In genomic region chr10:33095867-33096479, GRCh38 we compare ENCODE assay signal across 11 cellular contexts.
DNase-seq lines count a peak whose midpoint lies in the region; ATAC-seq lines count a peak whose summit lies in the region.
"Had no signal": no experiment of that assay in that cellular context is flagged by ENCODE, and none has a peak within 500 bp of the region (broad histone marks: within the 10 kb centered on the region; RNA-seq: fewer than 3 reads in every experiment).

No MANE protein-coding gene starts in this region.

- ATAC-seq in GM18873 (IDR thresholded peaks at IDR 0.05; ENCODE audit: low FRiP score, unreplicated experiment), result peak; percentile 49
- ATAC-seq in GM21786 (IDR thresholded peaks at IDR 0.05; ENCODE audit: unreplicated experiment), result peak; percentile 72
- ATAC-seq in HG03378 (IDR thresholded peaks at IDR 0.05; ENCODE audit: unreplicated experiment), result peak; percentile 83
- ATAC-seq: heart right ventricle, T-cell had no signal

- DNase-seq in medulla oblongata (ENCODE audit: extremely low spot score) (peak; percentile 10), activated gamma-delta T cell (lab: John Stamatoyannopoulos, UW) (no peak), COR-L47 (lab: John Stamatoyannopoulos, UW) (no peak)
- no peak for DNase-seq in stimulated activated CD4-positive, alpha-beta T cell treated with anti-CD3 and anti-CD28 coated beads, Interleukin-4, amount 100 ng/mL, for 4 hours
- DNase-seq: activated CD8-positive, alpha-beta memory T cell treated with anti-CD3 and anti-CD28 coated beads, Interleukin-2, amount 50 U/mL, for 48 hours; heart right ventricle; stimulated activated CD4-positive, alpha-beta T cell treated with anti-CD3 and anti-CD28 coated beads, Interleukin-15, amount 100 ng/mL, for 24 hours; T-cell had no signal
